1 cellular context compared by ENCODE assay signal in genomic region chr1:55868026-55868425, GRCh38.
TF ChIP-seq lines count a peak whose summit lies in the region.

No MANE protein-coding gene starts in this region.

TF ChIP-seq in WTC11, 78 proteins besides CTCF, POLR2A, EP300 and RAD21 (continued from another document):
- TF ChIP-seq ARID4B (CRISPR knock-in tag; IDR thresholded peaks at IDR 0.05; ENCODE audit: borderline replicate concordance), result no peak
- TF ChIP-seq MYBL2 (CRISPR knock-in tag; IDR thresholded peaks at IDR 0.05), result no peak
- TF ChIP-seq, protein P1, sequence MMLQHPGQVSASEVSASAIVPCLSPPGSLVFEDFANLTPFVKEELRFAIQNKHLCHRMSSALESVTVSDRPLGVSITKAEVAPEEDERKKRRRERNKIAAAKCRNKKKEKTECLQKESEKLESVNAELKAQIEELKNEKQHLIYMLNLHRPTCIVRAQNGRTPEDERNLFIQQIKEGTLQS (CRISPR knock-in tag; conservative IDR thresholded peaks at IDR 0.05), result no peak
- no peak for TF ChIP-seq TEAD4 (CRISPR knock-in tag; IDR thresholded peaks at IDR 0.05)
- no peak for TF ChIP-seq FOXP1 (CRISPR knock-in tag; IDR thresholded peaks at IDR 0.05; ENCODE audit: borderline replicate concordance)
- TF ChIP-seq CREM (CRISPR knock-in tag; IDR thresholded peaks at IDR 0.05), result no peak
- TF ChIP-seq NR2C2 (CRISPR knock-in tag; IDR thresholded peaks at IDR 0.05), result no peak
- TF ChIP-seq NFE2L1 (CRISPR knock-in tag; IDR thresholded peaks at IDR 0.05), result no peak
- no peak for TF ChIP-seq RELA (CRISPR knock-in tag; IDR thresholded peaks at IDR 0.05; ENCODE audit: borderline replicate concordance)
- no peak for TF ChIP-seq SOX15 (CRISPR knock-in tag; IDR thresholded peaks at IDR 0.05)
- no peak for TF ChIP-seq IRF1 (CRISPR knock-in tag; IDR thresholded peaks at IDR 0.05)
- TF ChIP-seq, protein P2, sequence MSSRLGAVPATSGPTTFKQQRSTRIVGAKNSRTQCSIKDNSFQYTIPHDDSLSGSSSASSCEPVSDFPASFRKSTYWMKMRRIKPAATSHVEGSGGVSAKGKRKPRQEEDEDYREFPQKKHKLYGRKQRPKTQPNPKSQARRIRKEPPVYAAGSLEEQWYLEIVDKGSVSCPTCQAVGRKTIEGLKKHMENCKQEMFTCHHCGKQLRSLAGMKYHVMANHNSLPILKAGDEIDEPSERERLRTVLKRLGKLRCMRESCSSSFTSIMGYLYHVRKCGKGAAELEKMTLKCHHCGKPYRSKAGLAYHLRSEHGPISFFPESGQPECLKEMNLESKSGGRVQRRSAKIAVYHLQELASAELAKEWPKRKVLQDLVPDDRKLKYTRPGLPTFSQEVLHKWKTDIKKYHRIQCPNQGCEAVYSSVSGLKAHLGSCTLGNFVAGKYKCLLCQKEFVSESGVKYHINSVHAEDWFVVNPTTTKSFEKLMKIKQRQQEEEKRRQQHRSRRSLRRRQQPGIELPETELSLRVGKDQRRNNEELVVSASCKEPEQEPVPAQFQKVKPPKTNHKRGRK (CRISPR knock-in tag; IDR thresholded peaks at IDR 0.05; ENCODE audit: borderline replicate concordance), result no peak
